In the genomic region with DNA sequence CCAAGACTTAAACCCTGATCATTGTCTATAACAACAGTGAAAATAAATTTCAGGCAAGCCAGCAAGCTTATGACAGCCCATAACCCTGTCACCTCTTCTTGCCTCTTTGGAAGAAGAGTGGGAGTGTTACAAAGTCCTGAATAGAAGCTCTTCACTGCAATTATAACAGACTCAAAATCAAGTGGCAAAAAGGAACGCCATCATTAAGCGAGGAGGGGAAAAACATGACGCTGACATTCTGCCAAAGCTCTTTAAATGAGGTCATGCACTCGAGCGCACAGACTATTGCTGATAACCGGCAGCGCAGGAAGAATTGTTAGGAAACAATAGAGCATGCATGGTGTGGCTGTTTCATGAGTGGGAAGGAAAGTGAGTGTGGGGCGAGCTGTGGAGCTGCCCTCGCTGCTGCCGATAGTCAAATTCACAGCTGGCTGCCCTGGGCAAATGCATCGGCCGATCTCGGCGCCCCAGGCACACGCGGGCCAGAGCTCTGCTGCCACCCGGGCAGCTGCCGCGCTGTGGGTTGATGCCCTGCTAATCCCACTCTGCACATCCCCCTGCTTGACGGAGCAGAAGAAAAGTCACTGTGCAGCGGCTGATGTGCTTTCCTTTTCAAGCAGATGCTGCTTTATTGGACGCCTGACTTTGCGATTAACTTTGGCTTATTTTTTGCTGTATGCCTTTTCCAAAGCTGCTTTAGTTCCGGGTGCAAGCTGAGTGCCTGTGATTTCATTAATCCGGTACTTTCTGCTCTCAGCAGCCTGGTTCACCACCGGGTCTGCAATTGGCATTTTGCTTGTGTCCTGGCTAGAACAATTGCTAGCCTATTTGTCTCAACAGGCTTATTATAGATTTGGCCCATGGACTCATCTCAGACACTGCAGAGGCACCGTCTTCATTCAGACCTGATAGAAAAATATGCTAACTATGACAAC, we compare ENCODE assay signal across 12 cellular contexts.
DNase-seq lines count a peak whose midpoint lies in the region; ATAC-seq, FAIRE-seq and TF ChIP-seq lines count a peak whose summit lies in the region.
"Had no signal": no experiment of that assay in that cellular context is flagged by ENCODE, and none has a peak within 500 bp of the region (broad histone marks: within the 10 kb centered on the region; RNA-seq: fewer than 3 reads in every experiment).

No MANE protein-coding gene starts in this region.

- H3K4me2 ChIP-seq in GM23338 (no peak overlapping the region), H1 (ENCODE audit: insufficient read depth in 1 of 2, low read depth in 2 of 2, low read length in 2 of 2) (no peak overlapping the region), hepatocyte (no peak overlapping the region)

- H3K23me2 ChIP-seq in H1 (ENCODE audit: low read depth, low read length) = no peaks in the 10 kb centered on the region

- no peak overlapping the region for H3K18ac ChIP-seq in H1 (ENCODE audit: extremely low read depth, low read length)

- no peaks in the 10 kb centered on the region for H3K27me3 Mint-ChIP-seq in GM23338 (ENCODE audit: insufficient read depth, low read depth, poor library complexity)
- peaks cover 2 to 35% (median 13%) of the 10 kb centered on the region in 5 donors for H3K27me3 Mint-ChIP-seq in naive thymus-derived CD8-positive, alpha-beta T cell

- 93% methylated on average over 27 of the region's 27 CpGs; no CpG with 5 or more reads in 1 of the 2 experiments for WGBS in H1 (ENCODE audit: extremely low coverage in 1 of 2, insufficient coverage in 1 of 2, insufficient read length in 1 of 2, insufficient replicate concordance in 2 of 2, low coverage in 1 of 2, low lambda C conversion rate in 2 of 2, missing lambda C conversion rate in 1 of 2), 2 experiments
- WGBS in hepatocyte (ENCODE audit: low lambda C conversion rate, missing lambda C conversion rate) = 86% methylated on average over 27 of the region's 27 CpGs

- H3K4me3 ChIP-seq in GM23338 (no peak overlapping the region), H1 (ENCODE audit: extremely low read depth in 1 of 4, insufficient read depth in 2 of 4, low read depth in 3 of 4, low read length in 4 of 4) (no peak overlapping the region), hepatocyte (no peak overlapping the region)

- H3K14ac ChIP-seq in H1 (ENCODE audit: insufficient read length) = no peak overlapping the region

- H2AFZ ChIP-seq in GM23338 = peak overlapping the region; percentile 69
- H2AFZ ChIP-seq in H1 (ENCODE audit: low read length) = no peak overlapping the region
- no peak overlapping the region for H2AFZ ChIP-seq in hepatocyte

- no peaks in the 10 kb centered on the region for H3F3A ChIP-seq in GM23338 (replicated peaks; ENCODE audit: low read depth)

- POLR2A ChIA-PET in H1 (lab: Charles Lee; ENCODE audit: partially characterized antibody) = no interaction called here
- POLR2A ChIA-PET in naive thymus-derived CD8-positive, alpha-beta T cell (lab: Charles Lee) = no interaction called here

- no peak overlapping the region for H3K56ac ChIP-seq in H1 (replicated peaks; ENCODE audit: insufficient read length, low read depth, low read length)

- H2AK5ac ChIP-seq in H1 (ENCODE audit: low read depth, low read length) = no peak overlapping the region

- ATAC-seq in GM23338 (no peak), GM19328 (IDR thresholded peaks at IDR 0.05; ENCODE audit: unreplicated experiment) (no peak), esophagus mucosa (no peak)
- ATAC-seq in naive thymus-derived CD8-positive, alpha-beta T cell = no peak
- ATAC-seq: HCT116 had no signal

- H3K79me2 ChIP-seq in GM23338 (replicated peaks; ENCODE audit: insufficient read depth) (no peaks in the 10 kb centered on the region), H1 (ENCODE audit: control insufficient read depth in 1 of 2, insufficient read depth in 2 of 2, low read length in 2 of 2) (no peaks in the 10 kb centered on the region), hepatocyte (no peaks in the 10 kb centered on the region)

- no peak overlapping the region for H3K4me3 Mint-ChIP-seq in GM23338
- peak overlapping the region in 1 of 10 donors; percentile 11 for H3K4me3 Mint-ChIP-seq in naive thymus-derived CD8-positive, alpha-beta T cell
- H3K4me3 Mint-ChIP-seq: naive B cell had no signal

- no peak overlapping the region for H2BK15ac ChIP-seq in H1 (ENCODE audit: low read length)

- H3K36me3 Mint-ChIP-seq in GM23338 (ENCODE audit: low read depth) = no peaks in the 10 kb centered on the region
- H3K36me3 Mint-ChIP-seq in naive thymus-derived CD8-positive, alpha-beta T cell = no peaks in the 10 kb centered on the region
- H3K36me3 Mint-ChIP-seq: naive B cell had no signal

- H2BK12ac ChIP-seq in H1 (ENCODE audit: low read depth, low read length) = no peak overlapping the region

- H3K4ac ChIP-seq in H1 (replicated peaks; ENCODE audit: insufficient read length, low read depth, low read length) = no peak overlapping the region

- no peak overlapping the region for H4K91ac ChIP-seq in H1 (replicated peaks; ENCODE audit: insufficient read length, low read length)

- no peak for TF ChIP-seq POLR2A in H1 (IDR thresholded peaks at IDR 0.05; ENCODE audit: control extremely low read depth in 1 of 2, low read depth in 2 of 2, low read length in 2 of 2)

- peaks cover 6% of the 10 kb centered on the region; the same call in 1 of the 2 replicates for H3K4me1 ChIP-seq in GM23338 (ENCODE audit: insufficient read depth)
- H3K4me1 ChIP-seq in H1 (replicated peaks in 1 of 4; ENCODE audit: control insufficient read depth in 3 of 4, insufficient read depth in 4 of 4, low read length in 3 of 4) = no peaks in the 10 kb centered on the region
- no peaks in the 10 kb centered on the region for H3K4me1 ChIP-seq in hepatocyte (ENCODE audit: insufficient read depth)

- peaks cover 15% of the 10 kb centered on the region; the same call in 2 of the 3 replicates for H3K4me1 Mint-ChIP-seq in GM23338
- H3K4me1 Mint-ChIP-seq in naive thymus-derived CD8-positive, alpha-beta T cell = peaks cover 0 to 2% (median 0%) of the 10 kb centered on the region in 4 donors
- H3K4me1 Mint-ChIP-seq: naive B cell had no signal

- no peak overlapping the region for H3K27ac Mint-ChIP-seq in GM23338
- H3K27ac Mint-ChIP-seq in naive thymus-derived CD8-positive, alpha-beta T cell = no peak overlapping the region
- H3K27ac Mint-ChIP-seq: naive B cell had no signal

- H3K9me3 ChIP-seq in H1 (ENCODE audit: insufficient read depth in 2 of 2, low read depth in 1 of 2, low read length in 1 of 2) = no peaks in the 10 kb centered on the region
- no peaks in the 10 kb centered on the region for H3K9me3 ChIP-seq in hepatocyte (ENCODE audit: low read depth)

- FAIRE-seq in H1 (lab: Jason Lieb, UNC) = no peak

- no peaks in the 10 kb centered on the region for H3K79me1 ChIP-seq in H1 (ENCODE audit: low read depth, low read length)

- no peak overlapping the region for H4K5ac ChIP-seq in H1 (ENCODE audit: insufficient read length, low read depth, low read length)

- H2BK20ac ChIP-seq in H1 (ENCODE audit: low read length) = no peak overlapping the region

- TF ChIP-seq EP300 in H1 (IDR thresholded peaks at IDR 0.05; ENCODE audit: borderline replicate concordance in 1 of 2, low read depth in 2 of 2, low read length in 2 of 2) = no peak

- H3K36me3 ChIP-seq in GM23338 (ENCODE audit: insufficient read depth) = no peaks in the 10 kb centered on the region
- H3K36me3 ChIP-seq in H1 (ENCODE audit: control insufficient read depth in 2 of 4, insufficient read depth in 4 of 4, low read length in 3 of 4) = no peaks in the 10 kb centered on the region
- no peaks in the 10 kb centered on the region for H3K36me3 ChIP-seq in hepatocyte (replicated peaks; ENCODE audit: insufficient read depth, low read depth)

- H2BK120ac ChIP-seq in H1 (replicated peaks; ENCODE audit: low read depth, low read length) = no peak overlapping the region

- H3K27me3 ChIP-seq in GM23338 (ENCODE audit: insufficient read depth) = no peaks in the 10 kb centered on the region
- no peaks in the 10 kb centered on the region for H3K27me3 ChIP-seq in H1 (replicated peaks in 1 of 4; ENCODE audit: control insufficient read depth in 3 of 4, extremely low read depth in 1 of 4, insufficient read depth in 3 of 4, low read length in 3 of 4)
- no peaks in the 10 kb centered on the region for H3K27me3 ChIP-seq in hepatocyte

- H3K23ac ChIP-seq in H1 (ENCODE audit: insufficient read length) = no peak overlapping the region

- H4K20me1 ChIP-seq in GM23338 (replicated peaks; ENCODE audit: insufficient read depth) (no peaks in the 10 kb centered on the region), H1 (replicated peaks in 1 of 2; ENCODE audit: control insufficient read depth in 1 of 2, insufficient read depth in 2 of 2, low read length in 2 of 2) (no peaks in the 10 kb centered on the region), hepatocyte (ENCODE audit: insufficient read depth, poor library complexity, severe bottlenecking) (no peaks in the 10 kb centered on the region)

- H3K9me3 Mint-ChIP-seq in GM23338 = no peaks in the 10 kb centered on the region
- H3K9me3 Mint-ChIP-seq in naive thymus-derived CD8-positive, alpha-beta T cell = no peaks in the 10 kb centered on the region

- CTCF ChIA-PET in H1 (lab: Charles Lee; ENCODE audit: partially characterized antibody) = interaction anchor here (0.7 kb wide), 1 partner anchor 13 kb away, joined by 3 read pairs; no protein-coding TSS in a partner anchor

- no peak for DNase-seq in GM23338 (ENCODE audit: low spot score)
- DNase-seq in NCI-H510A (lab: John Stamatoyannopoulos, UW) = peak; percentile 33
- no peak for DNase-seq in H1 (ENCODE audit: low read depth in 1 of 2, low spot score in 2 of 2)
- peak; percentile 62 for DNase-seq in putamen (ENCODE audit: low spot score)
- no peak for DNase-seq in naive thymus-derived CD8-positive, alpha-beta T cell
- DNase-seq in hepatocyte (ENCODE audit: low spot score) = no peak
- DNase-seq: activated CD4-positive, alpha-beta T cell treated with anti-CD3 and anti-CD28 coated beads, Interleukin-2, amount 50 U/mL, for 48 hours; naive B cell; stimulated activated CD4-positive, alpha-beta T cell treated with anti-CD3 and anti-CD28 coated beads, Interleukin-2, amount 100 ng/mL, for 48 hours had no signal

- H2BK5ac ChIP-seq in H1 (ENCODE audit: low read depth, low read length) = no peak overlapping the region

- no peak for TF ChIP-seq RAD21 in H1 (IDR thresholded peaks at IDR 0.05 in 1 of 2, conservative IDR thresholded peaks at IDR 0.05 in 1 of 2; ENCODE audit: low read depth in 2 of 2, low read length in 2 of 2)

- no peaks in the 10 kb centered on the region for H3K9me2 ChIP-seq in GM23338 (ENCODE audit: insufficient read depth)
- H3K9me2 ChIP-seq in hepatocyte (replicated peaks; ENCODE audit: insufficient read depth) = no peaks in the 10 kb centered on the region

- H4K8ac ChIP-seq in H1 (ENCODE audit: extremely low read depth, insufficient read depth, low read length) = 0 out of 2 replicates have a peak overlapping the region, but pooled peaks have one; percentile 11

- H3K9ac ChIP-seq in H1 (replicated peaks in 1 of 4; ENCODE audit: extremely low read depth in 1 of 4, low read depth in 3 of 4, low read length in 3 of 4) = no peak overlapping the region

- no peak for TF ChIP-seq CTCF in GM23338 (conservative IDR thresholded peaks at IDR 0.05; ENCODE audit: low read depth in 2 of 2)
- TF ChIP-seq CTCF in H1 (IDR thresholded peaks at IDR 0.05; ENCODE audit: control extremely low read depth in 1 of 3, insufficient read depth in 1 of 3, low read depth in 1 of 3, low read length in 3 of 3) = no peak
- no peak for TF ChIP-seq CTCF in hepatocyte (IDR thresholded peaks at IDR 0.05; ENCODE audit: poor library complexity)

- H3K27ac ChIP-seq in GM23338 (ENCODE audit: low read depth) (no peak overlapping the region), H1 (ENCODE audit: low read depth, low read length) (no peak overlapping the region), hepatocyte (no peak overlapping the region)

Comparison
In these comparisons a context has a peak if more than half of its experiments do, and no peak if none do; other contexts are left out.
1. DNase-seq: peak in NCI-H510A (single experiment) and putamen (single experiment); none in GM23338 (single experiment), H1 (0 of 2), naive thymus-derived CD8-positive, alpha-beta T cell (0 of 10) and hepatocyte (single experiment).